Comparison of ENCODE assay signal across 1 cellular context in genomic region chr6:27899543-27899942, GRCh38.
TF ChIP-seq lines count a peak whose summit lies in the region.

No MANE protein-coding gene starts in this region.

TF ChIP-seq in K562, 482 proteins besides CTCF, POLR2A, EP300 and RAD21 (continued from another document):
- TF ChIP-seq AFF4 (CRISPR knock-in tag; IDR thresholded peaks at IDR 0.05), result peak; percentile 53; the same call in 1 of the 2 replicates
- no peak for TF ChIP-seq POLR3A (IDR thresholded peaks at IDR 0.05; ENCODE audit: borderline replicate concordance, extremely low read depth, insufficient read depth, insufficient read length)
